In the genomic region with DNA sequence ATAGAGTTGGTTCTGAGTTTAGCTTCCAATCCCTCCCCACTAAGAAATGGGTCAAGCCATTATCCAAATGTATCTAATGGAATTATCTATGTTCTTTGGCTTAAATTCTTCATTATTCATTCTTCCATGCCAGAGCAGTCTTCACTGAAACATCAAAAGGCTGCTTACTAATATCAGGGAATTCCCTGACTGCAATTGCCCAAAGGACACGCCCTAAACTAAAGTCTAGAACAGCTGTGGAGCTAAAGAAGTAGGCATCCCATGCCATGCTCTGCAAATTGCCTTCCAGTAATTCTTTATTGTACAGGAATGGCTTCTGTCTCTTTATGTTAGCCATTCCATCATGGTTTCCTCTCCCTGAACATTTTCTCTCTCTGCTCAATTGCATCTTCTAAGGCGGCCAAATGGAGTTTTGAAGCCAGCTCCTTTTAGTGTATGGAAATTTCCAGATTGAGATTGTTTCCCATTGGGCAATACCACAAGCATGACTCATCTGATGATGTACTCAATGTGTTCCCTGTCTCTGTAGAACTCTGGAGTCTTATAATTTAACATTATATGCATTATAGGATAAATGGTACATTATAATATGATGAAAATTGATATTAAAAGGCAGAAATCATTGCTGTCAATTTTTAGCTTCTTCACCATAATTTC, we compare ENCODE assay signal across 15 cellular contexts. TPM values are rescaled to one million over a fixed set of nuclear protein-coding genes. Genes with fewer than 3 reads are reported as not detected.
A peak's percentile ranks its signal among the peaks of the same experiment; 100 is the strongest.
DNase-seq lines count a peak whose midpoint lies in the region; ATAC-seq, FAIRE-seq and TF ChIP-seq lines count a peak whose summit lies in the region.
"Had no signal": no experiment of that assay in that cellular context is flagged by ENCODE, and none has a peak within 500 bp of the region (broad histone marks: within the 10 kb centered on the region; RNA-seq: fewer than 3 reads in every experiment).

No MANE protein-coding gene starts in this region.

- H3K27ac ChIP-seq in left lung, result no peak overlapping the region
- H3K27ac ChIP-seq: adrenal gland, KMS-11 had no signal

- in situ Hi-C loops in ACHN (cut with HindIII; ENCODE audit: low pct_ligation_motif_present, low pct_unique_long_range_greater_than_20kb, low sequenced_read_pairs), result no loop called here

- no peaks in the 10 kb centered on the region for H3K4me1 ChIP-seq in left lung
- H3K4me1 ChIP-seq: adrenal gland had no signal

- ATAC-seq in left lung, result peak; percentile 33

- H3K36me3 ChIP-seq in bronchial epithelial cell (ENCODE audit: control insufficient read depth, insufficient read depth, low read length) (no peaks in the 10 kb centered on the region), left lung (no peaks in the 10 kb centered on the region)
- H3K36me3 ChIP-seq: adrenal gland had no signal

- H3K4me3 ChIP-seq in NB4 (ENCODE audit: low read depth, low read length) (no peak overlapping the region), bronchial epithelial cell (ENCODE audit: low read depth, low read length) (no peak overlapping the region), left lung (no peak overlapping the region)
- H3K4me3 ChIP-seq: adrenal gland had no signal

- H3K27me3 ChIP-seq in bronchial epithelial cell (ENCODE audit: control insufficient read depth, insufficient read depth, low read length) (no peaks in the 10 kb centered on the region), left lung (no peaks in the 10 kb centered on the region)
- H3K27me3 ChIP-seq: adrenal gland had no signal

- TF ChIP-seq CTCF in NB4 (IDR thresholded peaks at IDR 0.05; ENCODE audit: low read depth, low read length), result no peak
- TF ChIP-seq CTCF in bronchial epithelial cell (IDR thresholded peaks at IDR 0.05; ENCODE audit: insufficient read depth, low read length, severe bottlenecking), result no peak
- no peak for TF ChIP-seq CTCF in left lung (IDR thresholded peaks at IDR 0.05)

- H3K9me3 ChIP-seq in left lung, result no peaks in the 10 kb centered on the region
- H3K9me3 ChIP-seq: adrenal gland had no signal

- DNase-seq in ACHN (peak; percentile 2), NB4 (ENCODE audit: low read depth) (peak; percentile 11), bronchial epithelial cell (ENCODE audit: low read depth) (peak; percentile 90), left lung (no peak), COLO668 (lab: John Stamatoyannopoulos, UW; ENCODE audit: unreplicated experiment) (no peak), EL (no peak), HTR-8/SVneo (ENCODE audit: insufficient read length, low spot score) (no peak), NCI-H774 (lab: John Stamatoyannopoulos, UW) (no peak)
- DNase-seq: activated CD4-positive, alpha-beta T cell treated with anti-CD3 and anti-CD28 coated beads for 1 hour; activated T-cell treated with anti-CD3 and anti-CD28 coated beads, Interleukin-2, amount 50 U/mL, for 24 hours; DND-41; NCI-H1930; posterior cingulate gyrus had no signal

- intact Hi-C loops in left lung (cut with DNase I), result no loop called here

- FAIRE-seq in bronchial epithelial cell (lab: Jason Lieb, UNC) (no peak), HTR-8/SVneo (lab: Jason Lieb, UNC) (no peak)

- TF ChIP-seq POLR2A in NB4 (IDR thresholded peaks at IDR 0.05; ENCODE audit: extremely low read depth, insufficient read length), result no peak

RNA-seq across cellular contexts. Expression of gene TSHZ2, which starts 28.8 kb away (rescaled TPM):
- total RNA-seq in bronchial epithelial cell (1.6 and 1.8 TPM in 2 replicates), left lung (10 to 100 TPM in 1 of 2 donors, 1 to 10 TPM in 1; 7.6 to 11.9 TPM)

Comparison
In these comparisons a context has a peak if more than half of its experiments do, and no peak if none do; other contexts are left out.
1. DNase-seq: peak in ACHN (single experiment), NB4 (single experiment) and bronchial epithelial cell (single experiment); none in left lung (0 of 2), COLO668 (single experiment), EL (single experiment), HTR-8/SVneo (single experiment) and NCI-H774 (single experiment).